In the genomic region with DNA sequence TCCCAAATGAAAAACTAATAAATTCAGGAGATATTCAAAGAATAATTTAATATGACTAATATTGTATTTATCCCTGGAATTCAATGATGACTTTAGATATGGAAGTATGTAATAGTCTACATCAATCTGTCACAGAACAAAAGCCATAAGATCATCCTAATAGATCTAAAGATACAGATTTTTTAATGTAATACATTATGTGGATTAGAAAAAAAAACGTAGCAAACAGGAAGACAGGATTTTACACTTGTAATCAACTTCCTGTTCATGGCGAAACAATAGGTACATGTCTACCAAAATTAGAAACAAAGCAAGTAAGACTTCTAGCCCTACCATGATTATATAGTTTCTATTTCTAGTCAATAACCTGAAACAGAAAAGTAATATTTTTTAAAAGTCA, we compare ENCODE assay signal across 27 cellular contexts.
"Had no signal": no experiment of that assay in that cellular context is flagged by ENCODE, and none has a peak within 500 bp of the region (broad histone marks: within the 10 kb centered on the region; RNA-seq: fewer than 3 reads in every experiment).

No MANE protein-coding gene starts in this region.

- H3K4me1 ChIP-seq: colonic mucosa, gastrocnemius medialis, pancreas, right lobe of liver, suprapubic skin, upper lobe of right lung, uterus had no signal

- H3K9me3 ChIP-seq: colonic mucosa, gastrocnemius medialis, mucosa of descending colon, neutrophil, pancreas, right lobe of liver, suprapubic skin, transverse colon, upper lobe of right lung, uterus had no signal

- H3K4me1 Mint-ChIP-seq: naive B cell; stimulated activated naive CD8-positive, alpha-beta T cell treated with anti-CD3 and anti-CD28 coated beads, Interleukin-15, amount 100 ng/mL, for 72 hours had no signal

- H3K4me3 ChIP-seq: colonic mucosa, gastrocnemius medialis, heart left ventricle, hepatocyte, left lung, mucosa of descending colon, pancreas, right lobe of liver, suprapubic skin, transverse colon, upper lobe of right lung, uterus had no signal

- H3K9me3 Mint-ChIP-seq: natural killer cell treated with Interleukin-12 subunit alpha and Interleukin-12 subunit beta and Interleukin-15 and Interleukin-18, amount 100 ng/mL, for 72 hours had no signal

- H3K27me3 ChIP-seq: colonic mucosa, gastrocnemius medialis, heart left ventricle, hepatocyte, left lung, neutrophil, pancreas, right lobe of liver, suprapubic skin, transverse colon, upper lobe of right lung, uterus had no signal

- H3K36me3 ChIP-seq: colonic mucosa, gastrocnemius medialis, heart left ventricle, left lung, neutrophil, pancreas, right lobe of liver, suprapubic skin, transverse colon, upper lobe of right lung, uterus had no signal

- H3K4me3 Mint-ChIP-seq: dendritic cell treated with granulocyte-macrophage colony-stimulating factor and Interleukin-4, amounts not matched to agents 40 ng/mL and 50 ng/mL, for 4 days; effector memory CD8-positive, alpha-beta T cell; naive B cell; natural killer cell treated with Interleukin-12 subunit alpha and Interleukin-12 subunit beta and Interleukin-15 and Interleukin-18, amount 100 ng/mL, for 72 hours; neural crest cell; stimulated activated naive CD8-positive, alpha-beta T cell treated with anti-CD3 and anti-CD28 coated beads, Interleukin-15, amount 100 ng/mL, for 72 hours had no signal

- ATAC-seq: effector memory CD8-positive, alpha-beta T cell; gastrocnemius medialis; heart left ventricle; left cardiac atrium; left lung; mucosa of descending colon; natural killer cell treated with Interleukin-12 subunit alpha and Interleukin-12 subunit beta and Interleukin-15 and Interleukin-18, amount 100 ng/mL, for 72 hours; pancreas; right lobe of liver; stimulated activated naive CD8-positive, alpha-beta T cell treated with anti-CD3 and anti-CD28 coated beads, Interleukin-15, amount 100 ng/mL, for 72 hours; upper lobe of right lung had no signal

- H3K4me2 ChIP-seq: hepatocyte had no signal

- H3K79me2 ChIP-seq: hepatocyte had no signal

- DNase-seq: colonic mucosa; effector memory CD8-positive, alpha-beta T cell; foreskin fibroblast; gastrocnemius medialis; heart left ventricle; left cardiac atrium; left lung; mucosa of descending colon; naive B cell; pancreas; right lobe of liver; small intestine; stimulated activated CD4-positive, alpha-beta T cell treated with anti-CD3 and anti-CD28 coated beads, Interleukin-12 subunit alpha, Interleukin-12 subunit beta, amount 100 ng/mL, for 4 hours; stimulated activated CD4-positive, alpha-beta T cell treated with anti-CD3 and anti-CD28 coated beads, Interleukin-1b, Interleukin-23, amount 100 ng/mL, for 48 hours; stimulated activated CD4-positive, alpha-beta T cell treated with anti-CD3 and anti-CD28 coated beads, Interleukin-4, amount 100 ng/mL, for 1 hour; stimulated activated CD8-positive, alpha-beta memory T cell treated with anti-CD3 and anti-CD28 coated beads, Interleukin-4, amount 100 ng/mL, for 48 hours; stimulated activated naive CD4-positive, alpha-beta T cell; stimulated activated naive CD8-positive, alpha-beta T cell treated with anti-CD3 and anti-CD28 coated beads, Interleukin-15, amount 100 ng/mL, for 72 hours; transverse colon; upper lobe of right lung; uterus had no signal

- H3K27ac ChIP-seq: colonic mucosa, gastrocnemius medialis, heart left ventricle, hepatocyte, left lung, neutrophil, pancreas, right lobe of liver, suprapubic skin, transverse colon, upper lobe of right lung, uterus had no signal

- H3K27ac Mint-ChIP-seq: dendritic cell treated with granulocyte-macrophage colony-stimulating factor and Interleukin-4, amounts not matched to agents 40 ng/mL and 50 ng/mL, for 4 days; effector memory CD8-positive, alpha-beta T cell; naive B cell; natural killer cell treated with Interleukin-12 subunit alpha and Interleukin-12 subunit beta and Interleukin-15 and Interleukin-18, amount 100 ng/mL, for 72 hours; stimulated activated naive CD8-positive, alpha-beta T cell treated with anti-CD3 and anti-CD28 coated beads, Interleukin-15, amount 100 ng/mL, for 72 hours had no signal

- H2AFZ ChIP-seq: hepatocyte had no signal

- H3K36me3 Mint-ChIP-seq: natural killer cell treated with Interleukin-12 subunit alpha and Interleukin-12 subunit beta and Interleukin-15 and Interleukin-18, amount 100 ng/mL, for 72 hours had no signal
